16 cellular contexts compared by ENCODE assay signal in genomic region chr2:43039376-43040080, GRCh38.
DNase-seq lines count a peak whose midpoint lies in the region; ATAC-seq and TF ChIP-seq lines count a peak whose summit lies in the region.
"Had no signal": no experiment of that assay in that cellular context is flagged by ENCODE, and none has a peak within 500 bp of the region (broad histone marks: within the 10 kb centered on the region; RNA-seq: fewer than 3 reads in every experiment).

No MANE protein-coding gene starts in this region.

- TF ChIP-seq POLR2A in right lobe of liver (IDR thresholded peaks at IDR 0.05) (no peak), spleen (IDR thresholded peaks at IDR 0.05) (no peak), stomach (IDR thresholded peaks at IDR 0.05) (no peak)

- H3K9me3 ChIP-seq in HEK293 (ENCODE audit: control insufficient read depth, insufficient read depth, low read depth, low read length) (no peaks in the 10 kb centered on the region), right lobe of liver (no peaks in the 10 kb centered on the region), spleen (no peaks in the 10 kb centered on the region), stomach (no peaks in the 10 kb centered on the region)
- no peaks in the 10 kb centered on the region for H3K9me3 ChIP-seq in CD4-positive, alpha-beta memory T cell (ENCODE audit: control insufficient read depth in 1 of 2, low read length in 2 of 2)

- H3K4me3 Mint-ChIP-seq in CD4-positive, alpha-beta memory T cell: no peak overlapping the region
- H3K4me3 Mint-ChIP-seq: T-helper 17 cell had no signal

- no peak overlapping the region for H3K27ac ChIP-seq in HEK293 (ENCODE audit: extremely low read depth, low read depth, low read length)
- H3K27ac ChIP-seq in right lobe of liver: no peak overlapping the region
- H3K27ac ChIP-seq in spleen: no peak overlapping the region
- H3K27ac ChIP-seq in stomach: peak overlapping the region in 1 of 5 donors; percentile 6
- no peak overlapping the region for H3K27ac ChIP-seq in CD4-positive, alpha-beta memory T cell (ENCODE audit: low read depth, low read length)
- H3K27ac ChIP-seq: C4-2B had no signal

- H3K4me3 ChIP-seq in HEK293 (ENCODE audit: low read depth, low read length): no peak overlapping the region
- H3K4me3 ChIP-seq in right lobe of liver: no peak overlapping the region
- no peak overlapping the region for H3K4me3 ChIP-seq in spleen
- H3K4me3 ChIP-seq in stomach: no peak overlapping the region
- no peak overlapping the region for H3K4me3 ChIP-seq in CD4-positive, alpha-beta memory T cell (ENCODE audit: low read length in 2 of 2)

- H3K36me3 Mint-ChIP-seq in CD4-positive, alpha-beta memory T cell: no peaks in the 10 kb centered on the region

- no peak for TF ChIP-seq EP300 in stomach (IDR thresholded peaks at IDR 0.05)

- intact Hi-C loops in right lobe of liver (cut with DNase I): no loop called here
- intact Hi-C loops in spleen (cut with DNase I; ENCODE audit: low total_unique reads): no loop called here
- intact Hi-C loops in stomach (cut with DNase I; ENCODE audit: low total_unique reads): no loop called here
- intact Hi-C loops in CD4-positive, alpha-beta memory T cell (cut with micrococcal nuclease): no loop called here

- ATAC-seq in right lobe of liver (peak in 3 of 4 donors; percentile 44 to 79 (median 46)), GM21515 (IDR thresholded peaks at IDR 0.05; ENCODE audit: unreplicated experiment) (no peak)
- ATAC-seq: activated CD4-positive, CD25-positive, alpha-beta regulatory T cell treated with anti-CD3 and anti-CD28 coated beads, Interleukin-2, amount 50 U/mL, for 24 hours; T-helper 17 cell had no signal

- H3K4me1 ChIP-seq in HEK293 (ENCODE audit: control insufficient read depth, insufficient read depth, low read length) (0 out of 2 replicates have a peak, but pooled peaks cover 3% of the 10 kb centered on the region), right lobe of liver (no peaks in the 10 kb centered on the region), spleen (no peaks in the 10 kb centered on the region), stomach (peaks cover 6 to 30% (median 15%) of the 10 kb centered on the region in 4 donors)
- H3K4me1 ChIP-seq in CD4-positive, alpha-beta memory T cell (ENCODE audit: insufficient read depth, low read length): no peaks in the 10 kb centered on the region

- no peaks in the 10 kb centered on the region for H3K27me3 Mint-ChIP-seq in CD4-positive, alpha-beta memory T cell
- H3K27me3 Mint-ChIP-seq: T-helper 17 cell had no signal

- POLR2A ChIA-PET in HEK293 (lab: Yijun Ruan, JAX): no interaction called here
- POLR2A ChIA-PET in CD4-positive, alpha-beta memory T cell (lab: Charles Lee; ENCODE audit: partially characterized antibody): no interaction called here

- H3K27me3 ChIP-seq in right lobe of liver (no peaks in the 10 kb centered on the region), spleen (replicated peaks in 1 of 7) (no peaks in the 10 kb centered on the region), stomach (no peaks in the 10 kb centered on the region)
- H3K27me3 ChIP-seq in CD4-positive, alpha-beta memory T cell (ENCODE audit: insufficient read depth, low read length): no peaks in the 10 kb centered on the region

- TF ChIP-seq CTCF in HEK293 (tag by site-specific recombination; IDR thresholded peaks at IDR 0.05): no peak
- TF ChIP-seq CTCF in right lobe of liver (IDR thresholded peaks at IDR 0.05): no peak
- TF ChIP-seq CTCF in spleen (IDR thresholded peaks at IDR 0.05 in 8 of 11, conservative IDR thresholded peaks at IDR 0.05 in 3 of 11): no peak
- TF ChIP-seq CTCF in stomach (IDR thresholded peaks at IDR 0.05): no peak

- H3K36me3 ChIP-seq in HEK293 (ENCODE audit: control insufficient read depth in 2 of 2, insufficient read depth in 1 of 2, low read length in 2 of 2) (no peaks in the 10 kb centered on the region), right lobe of liver (no peaks in the 10 kb centered on the region), spleen (no peaks in the 10 kb centered on the region), stomach (no peaks in the 10 kb centered on the region)
- H3K36me3 ChIP-seq in CD4-positive, alpha-beta memory T cell (ENCODE audit: insufficient read depth, low read length): no peaks in the 10 kb centered on the region

- CTCF ChIA-PET in HEK293 (lab: Yijun Ruan, JAX): no interaction called here
- CTCF ChIA-PET in CD4-positive, alpha-beta memory T cell (lab: Charles Lee; ENCODE audit: partially characterized antibody): no interaction called here

- H3K9me3 Mint-ChIP-seq in CD4-positive, alpha-beta memory T cell: peaks cover 0 to 2% (median 0%) of the 10 kb centered on the region in 8 donors

- DNase-seq in anterior cingulate cortex (lab: John Stamatoyannopoulos, UW) (peak in 33 of 58 donors; percentile 15 to 77 (median 42)), right lobe of liver (peak in 1 of 3 donors; percentile 60), spleen (peak; percentile 61), stomach (no peak), cerebellum (ENCODE audit: low spot score) (no peak)
- DNase-seq in CD4-positive, alpha-beta memory T cell: no peak
- DNase-seq: activated T-cell treated with anti-CD3 and anti-CD28 coated beads for 4 hours; DMS79 treated with DMSO at 0.1 percent for 48 hours; GOT3; NCI-H82; stimulated activated CD4-positive, alpha-beta T cell treated with anti-CD3 and anti-CD28 coated beads, Interleukin-2, amount 100 ng/mL, for 24 hours; T-helper 17 cell had no signal

- H3K27ac Mint-ChIP-seq in CD4-positive, alpha-beta memory T cell: peak overlapping the region in 1 of 7 donors; percentile 61
- H3K27ac Mint-ChIP-seq: T-helper 17 cell had no signal

- H3K4me1 Mint-ChIP-seq in CD4-positive, alpha-beta memory T cell: no peaks in the 10 kb centered on the region
- H3K4me1 Mint-ChIP-seq: T-helper 17 cell had no signal

- 39% methylated on average over 5 of the region's 21 CpGs for WGBS in right lobe of liver (ENCODE audit: insufficient coverage, low coverage, low lambda C conversion rate, missing lambda C conversion rate)
- WGBS in spleen, 5 donors: 59 to 86% (median 63%) methylated on average over 11 to 21 of the region's 21 CpGs
- WGBS in stomach, 5 donors: 60 to 79% (median 72%) methylated on average over 8 to 21 of the region's 21 CpGs

TF ChIP-seq in HEK293, 187 proteins besides CTCF, POLR2A, EP300 and RAD21:
- peak; percentile 66 for TF ChIP-seq EGR2 (tag by site-specific recombination; IDR thresholded peaks at IDR 0.05; ENCODE audit: low read depth)
- TF ChIP-seq ZFP41 (tag by site-specific recombination; IDR thresholded peaks at IDR 0.05; ENCODE audit: borderline replicate concordance): no peak
- TF ChIP-seq PBX3 (CRISPR knock-in tag; IDR thresholded peaks at IDR 0.05): no peak
- TF ChIP-seq BCL11A (tag by site-specific recombination; IDR thresholded peaks at IDR 0.05; ENCODE audit: low read depth): no peak
- TF ChIP-seq SCRT1 (tag by site-specific recombination; IDR thresholded peaks at IDR 0.05; ENCODE audit: borderline replicate concordance): no peak
- peak; percentile 68 for TF ChIP-seq ZFHX2 (tag by site-specific recombination; conservative IDR thresholded peaks at IDR 0.05)
- TF ChIP-seq PRDM4 (tag by site-specific recombination; IDR thresholded peaks at IDR 0.05): no peak
- no peak for TF ChIP-seq ZNF350 (tag by site-specific recombination; IDR thresholded peaks at IDR 0.05)

Comparison
In these comparisons a context has a peak if more than half of its experiments do, and no peak if none do; other contexts are left out.
1. DNase-seq: peak in anterior cingulate cortex (33 of 58) and spleen (single experiment); none in stomach (single experiment), cerebellum (single experiment) and CD4-positive, alpha-beta memory T cell (0 of 5).